ENCODE assay signal across 11 cellular contexts in genomic region chr22:36201630-36202312, GRCh38. TPM values are rescaled to one million over a fixed set of nuclear protein-coding genes. Genes with fewer than 3 reads are reported as not detected.
A peak's percentile ranks its signal among the peaks of the same experiment; 100 is the strongest.
DNase-seq lines count a peak whose midpoint lies in the region; ATAC-seq and TF ChIP-seq lines count a peak whose summit lies in the region.
"Had no signal": no experiment of that assay in that cellular context is flagged by ENCODE, and none has a peak within 500 bp of the region (broad histone marks: within the 10 kb centered on the region; RNA-seq: fewer than 3 reads in every experiment).

Gene APOL4, minus strand, starts transcription at chr22:36201809. Its CDS starts 75 bp downstream, at chr22:36201734.

- no peaks in the 10 kb centered on the region for H3K27me3 Mint-ChIP-seq in activated CD4-positive, alpha-beta memory T cell treated with anti-CD3 and anti-CD28 coated beads, Interleukin-2, amount 10 ng/mL, durations not matched to agents 7 days and 5 days
- H3K27me3 Mint-ChIP-seq in activated CD4-positive, alpha-beta memory T cell treated with anti-CD3 and anti-CD28 coated beads for 36 hours, result peaks cover 3% of the 10 kb centered on the region
- peaks cover 48% of the 10 kb centered on the region for H3K27me3 Mint-ChIP-seq in HFFc6 (ENCODE audit: insufficient read depth)

- H3K36me3 ChIP-seq in lung (ENCODE audit: control insufficient read depth in 2 of 2, insufficient read depth in 2 of 2, low read length in 2 of 2) (no peaks in the 10 kb centered on the region), transverse colon (no peaks in the 10 kb centered on the region), H7 (replicated peaks; ENCODE audit: control insufficient read depth, insufficient read depth, low read length) (no peaks in the 10 kb centered on the region)

- H3K36me3 Mint-ChIP-seq in activated CD4-positive, alpha-beta memory T cell treated with anti-CD3 and anti-CD28 coated beads, Interleukin-2, amount 10 ng/mL, durations not matched to agents 7 days and 5 days (ENCODE audit: low read depth), result peaks cover 6% of the 10 kb centered on the region
- no peaks in the 10 kb centered on the region for H3K36me3 Mint-ChIP-seq in activated CD4-positive, alpha-beta memory T cell treated with anti-CD3 and anti-CD28 coated beads for 36 hours
- no peaks in the 10 kb centered on the region for H3K36me3 Mint-ChIP-seq in HFFc6 (ENCODE audit: low read depth)
- H3K36me3 Mint-ChIP-seq: activated naive CD4-positive, alpha-beta T cell treated with anti-CD3 and anti-CD28 coated beads, Interleukin-2, amount 10 ng/mL, durations not matched to agents 7 days and 5 days had no signal

- peak; percentile 55 for ATAC-seq in lung (ENCODE audit: insufficient read depth, low FRiP score)
- ATAC-seq in HG02840 (IDR thresholded peaks at IDR 0.05; ENCODE audit: low FRiP score, unreplicated experiment), result no peak

- intact Hi-C loops in activated CD4-positive, alpha-beta memory T cell treated with anti-CD3 and anti-CD28 coated beads for 36 hours (cut with micrococcal nuclease), result no loop called here
- intact Hi-C loops in transverse colon (cut with DNase I; ENCODE audit: low total_unique reads), result loop anchor here (5.0 kb wide), 1 partner anchor 241 kb away; no protein-coding TSS in a partner anchor

- H3K27ac ChIP-seq in lung (ENCODE audit: low read depth in 1 of 2, low read length in 1 of 2), result peak within 1 kb of the TSS; percentile 37 to 83
- H3K27ac ChIP-seq in transverse colon, result peak within 1 kb of the TSS in 2 of 4 donors; percentile 34 to 46
- H3K27ac ChIP-seq: RWPE1 had no signal

- peak within 1 kb of the TSS; percentile 63 for H3K27ac Mint-ChIP-seq in activated CD4-positive, alpha-beta memory T cell treated with anti-CD3 and anti-CD28 coated beads, Interleukin-2, amount 10 ng/mL, durations not matched to agents 7 days and 5 days
- H3K27ac Mint-ChIP-seq in activated CD4-positive, alpha-beta memory T cell treated with anti-CD3 and anti-CD28 coated beads for 36 hours, result no peak within 1 kb of the TSS
- no peak within 1 kb of the TSS for H3K27ac Mint-ChIP-seq in HFFc6
- H3K27ac Mint-ChIP-seq: activated naive CD4-positive, alpha-beta T cell treated with anti-CD3 and anti-CD28 coated beads, Interleukin-2, amount 10 ng/mL, durations not matched to agents 7 days and 5 days; B cell had no signal

- peaks cover 61% of the 10 kb centered on the region for H3K4me1 Mint-ChIP-seq in activated CD4-positive, alpha-beta memory T cell treated with anti-CD3 and anti-CD28 coated beads, Interleukin-2, amount 10 ng/mL, durations not matched to agents 7 days and 5 days
- peaks cover 14% of the 10 kb centered on the region for H3K4me1 Mint-ChIP-seq in activated CD4-positive, alpha-beta memory T cell treated with anti-CD3 and anti-CD28 coated beads for 36 hours (ENCODE audit: low read depth)
- H3K4me1 Mint-ChIP-seq in HFFc6 (ENCODE audit: low read depth), result peaks cover 14% of the 10 kb centered on the region; the same call in 1 of the 2 replicates

- 25 to 40% methylated on average over 13 of the region's 13 CpGs for WGBS in lung, 2 donors
- WGBS in transverse colon (ENCODE audit: low coverage in 1 of 2), 2 donors, result 22% methylated on average over 9 of the region's 13 CpGs; no CpG with 5 or more reads in 1 of the 2 donors

- TF ChIP-seq EP300 in transverse colon (IDR thresholded peaks at IDR 0.05; ENCODE audit: low read depth), result no peak

- H3K27me3 ChIP-seq in lung (ENCODE audit: control insufficient read depth, insufficient read depth) (no peaks in the 10 kb centered on the region), transverse colon (no peaks in the 10 kb centered on the region), H7 (ENCODE audit: control insufficient read depth, insufficient read depth, low read length) (no peaks in the 10 kb centered on the region)

- H3K9me3 ChIP-seq in lung (ENCODE audit: control insufficient read depth in 2 of 2, insufficient read depth in 1 of 2, low read length in 1 of 2), result no peaks in the 10 kb centered on the region
- H3K9me3 ChIP-seq in transverse colon, result no peaks in the 10 kb centered on the region

- H3K4me3 ChIP-seq in lung (no peak within 1 kb of the TSS), transverse colon (no peak within 1 kb of the TSS), H7 (ENCODE audit: insufficient read depth, low read depth, low read length) (no peak within 1 kb of the TSS)

- H3K9me3 Mint-ChIP-seq in activated CD4-positive, alpha-beta memory T cell treated with anti-CD3 and anti-CD28 coated beads, Interleukin-2, amount 10 ng/mL, durations not matched to agents 7 days and 5 days, result no peaks in the 10 kb centered on the region
- H3K9me3 Mint-ChIP-seq in activated CD4-positive, alpha-beta memory T cell treated with anti-CD3 and anti-CD28 coated beads for 36 hours, result no peaks in the 10 kb centered on the region
- H3K9me3 Mint-ChIP-seq in HFFc6, result no peaks in the 10 kb centered on the region
- H3K9me3 Mint-ChIP-seq: activated naive CD4-positive, alpha-beta T cell treated with anti-CD3 and anti-CD28 coated beads, Interleukin-2, amount 10 ng/mL, durations not matched to agents 7 days and 5 days had no signal

- peak; percentile 34 for DNase-seq in activated CD4-positive, alpha-beta memory T cell treated with anti-CD3 and anti-CD28 coated beads, Interleukin-2, amount 10 ng/mL, durations not matched to agents 7 days and 5 days
- no peak for DNase-seq in activated CD4-positive, alpha-beta memory T cell treated with anti-CD3 and anti-CD28 coated beads for 36 hours
- DNase-seq in cerebellar cortex (ENCODE audit: low spot score) (peak; percentile 50), lung (ENCODE audit: low spot score) (peak; percentile 71), transverse colon (peak; percentile 66), HFFc6 (no peak), H7 (no peak)
- DNase-seq: activated naive CD4-positive, alpha-beta T cell treated with anti-CD3 and anti-CD28 coated beads, Interleukin-2, amount 10 ng/mL, durations not matched to agents 7 days and 5 days had no signal

- TF ChIP-seq POLR2A in transverse colon (IDR thresholded peaks at IDR 0.05), result peak; percentile 12

- TF ChIP-seq CTCF in lung (IDR thresholded peaks at IDR 0.05; ENCODE audit: control extremely low read depth, extremely low read depth) (no peak), transverse colon (IDR thresholded peaks at IDR 0.05) (no peak), HFFc6 (IDR thresholded peaks at IDR 0.05) (no peak)

- H3K4me1 ChIP-seq in lung (ENCODE audit: control insufficient read depth in 2 of 2, insufficient read depth in 2 of 2, low read length in 2 of 2), result peaks cover 7 to 13% of the 10 kb centered on the region in 2 donors
- H3K4me1 ChIP-seq in transverse colon, result peaks cover 0 to 26% (median 11%) of the 10 kb centered on the region in 4 donors

- POLR2A ChIA-PET in activated CD4-positive, alpha-beta memory T cell treated with anti-CD3 and anti-CD28 coated beads, Interleukin-2, amount 10 ng/mL, durations not matched to agents 7 days and 5 days (lab: Charles Lee), result interaction anchor here (1.2 to 1.6 kb wide), 2 partner anchors 10 to 84 kb away, joined by 4 to 5 read pairs; no protein-coding TSS in a partner anchor
- POLR2A ChIA-PET in activated CD4-positive, alpha-beta memory T cell treated with anti-CD3 and anti-CD28 coated beads for 36 hours (lab: Charles Lee), result no interaction called here

- in situ Hi-C loops in transverse colon (cut with MboI; ENCODE audit: low pct_ligation_motif_present in 1 of 4, low pct_unique_long_range_greater_than_20kb in 1 of 4, low sequenced_read_pairs in 3 of 4), result no loop called here

- CTCF ChIA-PET in activated CD4-positive, alpha-beta memory T cell treated with anti-CD3 and anti-CD28 coated beads, Interleukin-2, amount 10 ng/mL, durations not matched to agents 7 days and 5 days (lab: Charles Lee), result interaction anchor here (1.1 to 1.7 kb wide), 5 partner anchors 15 to 136 kb away, joined by 3 to 6 read pairs (median 4); partner anchors contain the start of gene APOL2
- CTCF ChIA-PET in activated CD4-positive, alpha-beta memory T cell treated with anti-CD3 and anti-CD28 coated beads for 36 hours (lab: Charles Lee), result no interaction called here

- H3K4me3 Mint-ChIP-seq in activated CD4-positive, alpha-beta memory T cell treated with anti-CD3 and anti-CD28 coated beads, Interleukin-2, amount 10 ng/mL, durations not matched to agents 7 days and 5 days, result peak within 1 kb of the TSS; percentile 60
- no peak within 1 kb of the TSS for H3K4me3 Mint-ChIP-seq in activated CD4-positive, alpha-beta memory T cell treated with anti-CD3 and anti-CD28 coated beads for 36 hours
- no peak within 1 kb of the TSS for H3K4me3 Mint-ChIP-seq in HFFc6
- H3K4me3 Mint-ChIP-seq: activated naive CD4-positive, alpha-beta T cell treated with anti-CD3 and anti-CD28 coated beads, Interleukin-2, amount 10 ng/mL, durations not matched to agents 7 days and 5 days; B cell had no signal

RNA-seq across cellular contexts. Expression of gene APOL4, which starts in this region (rescaled TPM):
- 1 to 10 TPM; 7.5 to 7.6 TPM for total RNA-seq in activated CD4-positive, alpha-beta memory T cell treated with anti-CD3 and anti-CD28 coated beads, Interleukin-2, amount 10 ng/mL, durations not matched to agents 7 days and 5 days
- under 1 TPM; 0.53 to 0.67 TPM for total RNA-seq in activated CD4-positive, alpha-beta memory T cell treated with anti-CD3 and anti-CD28 coated beads for 36 hours
- 10 to 100 TPM in 1 of 2 donors, 1 to 10 TPM in 1; 9.8 to 15.9 TPM for total RNA-seq in lung
- polyA plus RNA-seq in lung, result 1 to 10 TPM; 5.9 to 8.4 TPM
- 1 to 10 TPM in 2 of 4 donors, under 1 TPM in 1, not detected in 1; 0.16 to 9.0 (median 1.8) TPM for total RNA-seq in transverse colon
- total RNA-seq in HFFc6 (2021; fragmentation: NEBNext Ultra II Directional; extraction: Animal tissue kit (Norgen Biotek cat#: 25700)), result not detected
- total RNA-seq in H7 (2014; rRNA removed; shearing (Covaris generic)), result not detected in 2 replicates
- total RNA-seq: B cell had no signal

Comparison
In these comparisons a context has a peak if more than half of its experiments do, and no peak if none do; other contexts are left out.
1. DNase-seq: peak in activated CD4-positive, alpha-beta memory T cell treated with anti-CD3 and anti-CD28 coated beads, Interleukin-2, amount 10 ng/mL, durations not matched to agents 7 days and 5 days (single experiment), cerebellar cortex (single experiment), lung (single experiment) and transverse colon (single experiment); none in activated CD4-positive, alpha-beta memory T cell treated with anti-CD3 and anti-CD28 coated beads for 36 hours (single experiment), HFFc6 (single experiment) and H7 (single experiment).